Comparison of ENCODE assay signal across 22 cellular contexts in genomic region chr12:93402333-93403311, GRCh38. TPM values are rescaled to one million over a fixed set of nuclear protein-coding genes. Genes with fewer than 3 reads are reported as not detected.
DNase-seq lines count a peak whose midpoint lies in the region; ATAC-seq and TF ChIP-seq lines count a peak whose summit lies in the region.
"Had no signal": no experiment of that assay in that cellular context is flagged by ENCODE, and none has a peak within 500 bp of the region (broad histone marks: within the 10 kb centered on the region; RNA-seq: fewer than 3 reads in every experiment).

No MANE protein-coding gene starts in this region.

- ATAC-seq in activated CD8-positive, alpha-beta T cell treated with anti-CD3 and anti-CD28 coated beads for 36 hours: no peak
- ATAC-seq in activated CD8-positive, alpha-beta T cell treated with anti-CD3 and anti-CD28 coated beads, Interleukin-2, amount 10 ng/mL, durations not matched to agents 7 days and 5 days: no peak
- ATAC-seq in activated T-cell treated with anti-CD3 and anti-CD28 coated beads, Interleukin-2, amount 50 U/mL, for 72 hours (replicated peaks in 1 of 2): peak; percentile 41 to 67
- ATAC-seq in naive B cell (ENCODE audit: low read depth in 2 of 2): no peak
- no peak for ATAC-seq in HG02759 (IDR thresholded peaks at IDR 0.05; ENCODE audit: unreplicated experiment)
- no peak for ATAC-seq in GM19397 (IDR thresholded peaks at IDR 0.05; ENCODE audit: unreplicated experiment)
- no peak for ATAC-seq in HG03442 (IDR thresholded peaks at IDR 0.05; ENCODE audit: unreplicated experiment)
- ATAC-seq: heart right ventricle, left lung, Right ventricle myocardium inferior had no signal

- H3K36me3 ChIP-seq in Caco-2 (ENCODE audit: control insufficient read depth, insufficient read depth, low read length): no peaks in the 10 kb centered on the region

- H3K36me3 Mint-ChIP-seq in activated CD8-positive, alpha-beta T cell treated with anti-CD3 and anti-CD28 coated beads for 36 hours (ENCODE audit: low read depth): peaks cover 37% of the 10 kb centered on the region
- peaks cover 50% of the 10 kb centered on the region for H3K36me3 Mint-ChIP-seq in activated CD8-positive, alpha-beta T cell treated with anti-CD3 and anti-CD28 coated beads, Interleukin-2, amount 10 ng/mL, durations not matched to agents 7 days and 5 days (ENCODE audit: low read depth)
- H3K36me3 Mint-ChIP-seq in Caco-2 (ENCODE audit: insufficient read depth, unreplicated experiment) (peaks cover 74% of the 10 kb centered on the region), naive B cell (peaks cover 0 to 4% of the 10 kb centered on the region in 2 donors)
- peaks cover 7 to 16% of the 10 kb centered on the region in 2 donors for H3K36me3 Mint-ChIP-seq in activated T-cell treated with anti-CD3 and anti-CD28 coated beads, Interleukin-2, amount 50 U/mL, for 72 hours (ENCODE audit: insufficient read depth in 2 of 2)

- H3K4me1 Mint-ChIP-seq in activated CD8-positive, alpha-beta T cell treated with anti-CD3 and anti-CD28 coated beads for 36 hours (ENCODE audit: low read depth): peaks cover 9% of the 10 kb centered on the region
- H3K4me1 Mint-ChIP-seq in activated CD8-positive, alpha-beta T cell treated with anti-CD3 and anti-CD28 coated beads, Interleukin-2, amount 10 ng/mL, durations not matched to agents 7 days and 5 days (ENCODE audit: low read depth): no peaks in the 10 kb centered on the region
- H3K4me1 Mint-ChIP-seq in Caco-2 (ENCODE audit: low read depth, unreplicated experiment) (no peaks in the 10 kb centered on the region), naive B cell (peaks cover 0 to 6% (median 4%) of the 10 kb centered on the region in 3 donors)
- H3K4me1 Mint-ChIP-seq in activated T-cell treated with anti-CD3 and anti-CD28 coated beads, Interleukin-2, amount 50 U/mL, for 72 hours (ENCODE audit: low read depth): peaks cover 26% of the 10 kb centered on the region

- no peak for DNase-seq in activated CD8-positive, alpha-beta T cell treated with anti-CD3 and anti-CD28 coated beads for 36 hours
- DNase-seq in activated CD8-positive, alpha-beta T cell treated with anti-CD3 and anti-CD28 coated beads, Interleukin-2, amount 10 ng/mL, durations not matched to agents 7 days and 5 days: no peak
- DNase-seq in Caco-2: no peak
- DNase-seq in activated T-cell treated with anti-CD3 and anti-CD28 coated beads, Interleukin-2, amount 50 U/mL, for 72 hours: peak in 1 of 2 donors; percentile 23
- DNase-seq in naive B cell: no peak
- DNase-seq: amygdala, GDM1, heart right ventricle, HFFc6, KG1, left lung, NCI-H146, NCI-H774, OCI-M1, SW 1271 had no signal

- H3K4me3 ChIP-seq in Caco-2 (ENCODE audit: low read depth, low read length): no peak overlapping the region
- H3K4me3 ChIP-seq: heart right ventricle, left lung, smooth muscle cell, tibial nerve had no signal

- H3K9me3 ChIP-seq in Caco-2: no peaks in the 10 kb centered on the region
- H3K9me3 ChIP-seq: heart right ventricle, left lung, neutrophil, tibial nerve had no signal

- TF ChIP-seq CTCF in activated CD8-positive, alpha-beta T cell treated with anti-CD3 and anti-CD28 coated beads for 36 hours (IDR thresholded peaks at IDR 0.05): no peak
- no peak for TF ChIP-seq CTCF in Caco-2 (IDR thresholded peaks at IDR 0.05; ENCODE audit: insufficient read depth in 1 of 2, low read depth in 1 of 2, low read length in 1 of 2, severe bottlenecking in 1 of 2, unreplicated experiment in 1 of 2)

- 0 out of 2 replicates have a peak, but pooled peaks cover 6% of the 10 kb centered on the region for H3K4me1 ChIP-seq in Caco-2

- BruUV-seq in Caco-2 (replicated peaks; lab: Mats Ljungman, UMichigan): no TSS peak

- CTCF ChIA-PET in activated CD8-positive, alpha-beta T cell treated with anti-CD3 and anti-CD28 coated beads for 36 hours (lab: Charles Lee): interaction anchor here (1.4 to 4.2 kb wide), 3 partner anchors 17 to 304 kb away, joined by 4 to 23 read pairs (median 12); no protein-coding TSS in a partner anchor
- CTCF ChIA-PET in activated CD8-positive, alpha-beta T cell treated with anti-CD3 and anti-CD28 coated beads, Interleukin-2, amount 10 ng/mL, durations not matched to agents 7 days and 5 days (lab: Charles Lee): interaction anchor here (0.8 to 4.0 kb wide), 4 partner anchors 12 to 415 kb away, joined by 3 to 31 read pairs (median 4); no protein-coding TSS in a partner anchor
- CTCF ChIA-PET in Caco-2 (lab: Charles Lee): no interaction called here

- no peak overlapping the region for H3K4me3 Mint-ChIP-seq in activated CD8-positive, alpha-beta T cell treated with anti-CD3 and anti-CD28 coated beads for 36 hours
- H3K4me3 Mint-ChIP-seq in activated CD8-positive, alpha-beta T cell treated with anti-CD3 and anti-CD28 coated beads, Interleukin-2, amount 10 ng/mL, durations not matched to agents 7 days and 5 days: no peak overlapping the region
- no peak overlapping the region for H3K4me3 Mint-ChIP-seq in Caco-2 (ENCODE audit: unreplicated experiment)
- peak overlapping the region in 1 of 2 donors; percentile 8 for H3K4me3 Mint-ChIP-seq in activated T-cell treated with anti-CD3 and anti-CD28 coated beads, Interleukin-2, amount 50 U/mL, for 72 hours
- H3K4me3 Mint-ChIP-seq in naive B cell: no peak overlapping the region
- H3K4me3 Mint-ChIP-seq: HFFc6 had no signal

- POLR2A ChIA-PET in activated CD8-positive, alpha-beta T cell treated with anti-CD3 and anti-CD28 coated beads for 36 hours (lab: Charles Lee): interaction anchor here (1.5 kb wide), 1 partner anchor 11 kb away, joined by 4 read pairs; no protein-coding TSS in a partner anchor
- POLR2A ChIA-PET in activated CD8-positive, alpha-beta T cell treated with anti-CD3 and anti-CD28 coated beads, Interleukin-2, amount 10 ng/mL, durations not matched to agents 7 days and 5 days (lab: Charles Lee): no interaction called here
- POLR2A ChIA-PET in Caco-2 (lab: Charles Lee): interaction anchor here (0.5 kb wide), 1 partner anchor 318 kb away, joined by 3 read pairs; no protein-coding TSS in a partner anchor

- no peaks in the 10 kb centered on the region for H3K27me3 Mint-ChIP-seq in activated CD8-positive, alpha-beta T cell treated with anti-CD3 and anti-CD28 coated beads for 36 hours
- H3K27me3 Mint-ChIP-seq in activated CD8-positive, alpha-beta T cell treated with anti-CD3 and anti-CD28 coated beads, Interleukin-2, amount 10 ng/mL, durations not matched to agents 7 days and 5 days (ENCODE audit: low read depth): no peaks in the 10 kb centered on the region
- H3K27me3 Mint-ChIP-seq in Caco-2 (ENCODE audit: insufficient read depth, unreplicated experiment) (no peaks in the 10 kb centered on the region), naive B cell (no peaks in the 10 kb centered on the region)
- no peaks in the 10 kb centered on the region for H3K27me3 Mint-ChIP-seq in activated T-cell treated with anti-CD3 and anti-CD28 coated beads, Interleukin-2, amount 50 U/mL, for 72 hours (ENCODE audit: low read depth)

- H3K27me3 ChIP-seq in Caco-2 (replicated peaks; ENCODE audit: control insufficient read depth, insufficient read depth, low read length): no peaks in the 10 kb centered on the region
- H3K27me3 ChIP-seq: heart right ventricle, left lung, neutrophil, tibial nerve had no signal

- H3K27ac Mint-ChIP-seq in activated CD8-positive, alpha-beta T cell treated with anti-CD3 and anti-CD28 coated beads for 36 hours: peak overlapping the region; percentile 8
- no peak overlapping the region for H3K27ac Mint-ChIP-seq in activated CD8-positive, alpha-beta T cell treated with anti-CD3 and anti-CD28 coated beads, Interleukin-2, amount 10 ng/mL, durations not matched to agents 7 days and 5 days
- peak overlapping the region; percentile 48 for H3K27ac Mint-ChIP-seq in Caco-2 (ENCODE audit: unreplicated experiment)
- peak overlapping the region; percentile 60 for H3K27ac Mint-ChIP-seq in activated T-cell treated with anti-CD3 and anti-CD28 coated beads, Interleukin-2, amount 50 U/mL, for 72 hours
- peak overlapping the region in 4 of 6 donors; percentile 7 to 83 (median 54) for H3K27ac Mint-ChIP-seq in naive B cell
- H3K27ac Mint-ChIP-seq: HFFc6 had no signal

- intact Hi-C loops in activated CD8-positive, alpha-beta T cell treated with anti-CD3 and anti-CD28 coated beads for 36 hours (cut with micrococcal nuclease): no loop called here
- intact Hi-C loops in Caco-2 (cut with micrococcal nuclease; ENCODE audit: unreplicated experiment): no loop called here

- H3K9me3 Mint-ChIP-seq in activated CD8-positive, alpha-beta T cell treated with anti-CD3 and anti-CD28 coated beads for 36 hours: no peaks in the 10 kb centered on the region
- H3K9me3 Mint-ChIP-seq in activated CD8-positive, alpha-beta T cell treated with anti-CD3 and anti-CD28 coated beads, Interleukin-2, amount 10 ng/mL, durations not matched to agents 7 days and 5 days (ENCODE audit: insufficient read depth): no peaks in the 10 kb centered on the region
- no peaks in the 10 kb centered on the region for H3K9me3 Mint-ChIP-seq in Caco-2 (ENCODE audit: unreplicated experiment)
- H3K9me3 Mint-ChIP-seq in activated T-cell treated with anti-CD3 and anti-CD28 coated beads, Interleukin-2, amount 50 U/mL, for 72 hours: no peaks in the 10 kb centered on the region
- H3K9me3 Mint-ChIP-seq in naive B cell: no peaks in the 10 kb centered on the region
- H3K9me3 Mint-ChIP-seq: HFFc6 had no signal

RNA-seq across cellular contexts. Expression of gene NUDT4, which starts 24.9 kb away (rescaled TPM):
- total RNA-seq in activated CD8-positive, alpha-beta T cell treated with anti-CD3 and anti-CD28 coated beads for 36 hours: 10 to 100 TPM; 54.9 to 61.9 TPM
- 10 to 100 TPM; 56.3 to 61.0 TPM for total RNA-seq in activated CD8-positive, alpha-beta T cell treated with anti-CD3 and anti-CD28 coated beads, Interleukin-2, amount 10 ng/mL, durations not matched to agents 7 days and 5 days
- 236 TPM in 2 replicates for total RNA-seq in Caco-2 (2022)
- 10 to 100 TPM; 72.0 to 93.4 TPM for total RNA-seq in activated T-cell treated with anti-CD3 and anti-CD28 coated beads, Interleukin-2, amount 50 U/mL, for 72 hours
- 10 to 100 TPM; 50.4 to 81.1 (median 70.4) TPM for polyA plus RNA-seq in naive B cell (ENCODE audit: low read depth in 6 of 6)

RNA-seq across cellular contexts. Expression of gene UBE2N, which starts 39.1 kb away (rescaled TPM):
- 100 to 1,000 TPM; 186 to 192 TPM for total RNA-seq in activated CD8-positive, alpha-beta T cell treated with anti-CD3 and anti-CD28 coated beads for 36 hours
- 100 to 1,000 TPM; 183 to 194 TPM for total RNA-seq in activated CD8-positive, alpha-beta T cell treated with anti-CD3 and anti-CD28 coated beads, Interleukin-2, amount 10 ng/mL, durations not matched to agents 7 days and 5 days
- total RNA-seq in Caco-2 (2022): 146 and 153 TPM in 2 replicates
- total RNA-seq in activated T-cell treated with anti-CD3 and anti-CD28 coated beads, Interleukin-2, amount 50 U/mL, for 72 hours: 100 to 1,000 TPM; 116 to 125 TPM
- polyA plus RNA-seq in naive B cell (ENCODE audit: low read depth in 6 of 6): 100 to 1,000 TPM; 152 to 210 (median 157) TPM

Comparison
In these comparisons a context has a peak if more than half of its experiments do, and no peak if none do; other contexts are left out.
1. ATAC-seq: peak in activated T-cell treated with anti-CD3 and anti-CD28 coated beads, Interleukin-2, amount 50 U/mL, for 72 hours (2 of 2); none in activated CD8-positive, alpha-beta T cell treated with anti-CD3 and anti-CD28 coated beads for 36 hours (single experiment), activated CD8-positive, alpha-beta T cell treated with anti-CD3 and anti-CD28 coated beads, Interleukin-2, amount 10 ng/mL, durations not matched to agents 7 days and 5 days (single experiment), naive B cell (0 of 2), HG02759 (single experiment), GM19397 (single experiment) and HG03442 (single experiment).